Comparison of ENCODE assay signal across 17 cellular contexts in genomic region chr3:195690951-195691350, GRCh38. TPM values are rescaled to one million over a fixed set of nuclear protein-coding genes. Genes with fewer than 3 reads are reported as not detected.
"Had no signal": no experiment of that assay in that cellular context is flagged by ENCODE, and none has a peak within 500 bp of the region (broad histone marks: within the 10 kb centered on the region; RNA-seq: fewer than 3 reads in every experiment).

No MANE protein-coding gene starts in this region.

- H3K9me3 Mint-ChIP-seq: effector memory CD8-positive, alpha-beta T cell had no signal

- H3K27ac ChIP-seq: ovary, right lobe of liver, SJSA1, tibial nerve, WERI-Rb-1 had no signal

- H3K27me3 ChIP-seq: ovary, right lobe of liver, SJSA1, tibial nerve had no signal

- H3K4me3 ChIP-seq: ovary, right lobe of liver, SJSA1, smooth muscle cell, tibial nerve had no signal

- H3K36me3 ChIP-seq: ovary had no signal

- H3K27me3 Mint-ChIP-seq: brain; effector memory CD8-positive, alpha-beta T cell; memory B cell had no signal

- DNase-seq: activated T-cell treated with anti-CD3 and anti-CD28 coated beads, Interleukin-2, amount 50 U/mL, for 48 hours; anterior cingulate cortex; caudate nucleus; effector memory CD8-positive, alpha-beta T cell; ovary; right lobe of liver; stimulated activated CD4-positive, alpha-beta T cell treated with anti-CD3 and anti-CD28 coated beads, Interleukin-4, amount 100 ng/mL, for 1 hour; stimulated activated naive CD4-positive, alpha-beta T cell; WERI-Rb-1 had no signal

- H3K9me3 ChIP-seq: ovary, right lobe of liver, SJSA1, tibial nerve had no signal

- H3K27ac Mint-ChIP-seq: brain; effector memory CD8-positive, alpha-beta T cell; memory B cell; T-helper 1 cell treated with Interleukin-12 subunit alpha and Interleukin-12 subunit beta and Interleukin-4 antibody, amounts not matched to agents 30 μg/mL and 1 μg/mL, for 36 hours had no signal

- ATAC-seq: effector memory CD8-positive, alpha-beta T cell; right lobe of liver had no signal

- H3K4me3 Mint-ChIP-seq: brain; effector memory CD8-positive, alpha-beta T cell; memory B cell; T-helper 1 cell treated with Interleukin-12 subunit alpha and Interleukin-12 subunit beta and Interleukin-4 antibody, amounts not matched to agents 30 μg/mL and 1 μg/mL, for 36 hours had no signal

RNA-seq across cellular contexts. Expression of gene MUC20, which starts 29.8 kb away (rescaled TPM):
- total RNA-seq: dermis microvascular lymphatic vessel endothelial cell, glomerular endothelial cell, SJSA1 had no signal
